In the genomic region with DNA sequence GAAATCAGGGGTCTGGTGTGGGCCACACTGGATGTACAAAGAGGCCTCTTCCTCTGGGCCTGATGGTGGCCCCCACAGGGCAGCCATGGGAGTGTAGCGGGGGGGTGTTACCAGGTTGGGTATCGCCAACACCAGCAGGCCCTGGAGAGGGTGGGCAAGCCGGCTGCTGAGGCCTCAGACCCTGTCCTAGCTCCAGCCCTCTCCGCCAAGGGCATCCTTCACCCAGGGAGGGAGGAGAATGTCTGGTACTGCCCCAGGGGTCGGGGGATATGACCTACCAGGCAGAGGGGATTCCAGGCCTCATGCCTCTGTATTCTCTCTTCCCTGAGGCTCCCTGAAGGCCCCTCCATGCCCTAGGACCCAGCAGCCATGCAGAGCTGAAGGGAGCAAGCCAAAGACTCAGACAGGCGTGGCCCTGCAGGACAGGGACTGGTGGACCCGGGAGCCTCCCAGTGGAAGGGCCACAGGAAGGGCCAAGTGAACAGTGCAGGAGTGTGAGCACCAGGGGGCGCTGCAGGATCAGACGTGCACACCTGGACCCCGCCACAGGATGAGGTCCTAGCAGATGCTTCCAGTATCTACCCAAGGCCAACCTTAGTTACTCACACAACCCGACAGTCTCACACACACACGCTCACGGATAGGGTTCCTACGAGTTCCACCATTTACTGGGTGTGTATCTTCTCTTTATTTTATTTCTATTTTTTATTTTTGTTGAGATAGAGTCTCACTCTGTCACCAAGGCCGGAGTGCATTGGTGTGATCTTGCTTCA, we compare ENCODE assay signal across 1 cellular context.
A peak's percentile ranks its signal among the peaks of the same experiment; 100 is the strongest.
TF ChIP-seq lines count a peak whose summit lies in the region.

No MANE protein-coding gene starts in this region.

TF ChIP-seq in HepG2, 621 proteins besides CTCF, POLR2A, EP300 and RAD21 (continued from another document and continues in another):
- TF ChIP-seq, protein P1, sequence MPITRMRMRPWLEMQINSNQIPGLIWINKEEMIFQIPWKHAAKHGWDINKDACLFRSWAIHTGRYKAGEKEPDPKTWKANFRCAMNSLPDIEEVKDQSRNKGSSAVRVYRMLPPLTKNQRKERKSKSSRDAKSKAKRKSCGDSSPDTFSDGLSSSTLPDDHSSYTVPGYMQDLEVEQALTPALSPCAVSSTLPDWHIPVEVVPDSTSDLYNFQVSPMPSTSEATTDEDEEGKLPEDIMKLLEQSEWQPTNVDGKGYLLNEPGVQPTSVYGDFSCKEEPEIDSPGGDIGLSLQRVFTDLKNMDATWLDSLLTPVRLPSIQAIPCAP (CRISPR knock-in tag; IDR thresholded peaks at IDR 0.05; ENCODE audit: low read depth) = no peak
- TF ChIP-seq HMGA1 (CRISPR knock-in tag; conservative IDR thresholded peaks at IDR 0.05) (no peak; the same call in 1 of the 2 replicates), ZBTB7B (CRISPR knock-in tag; IDR thresholded peaks at IDR 0.05) (peak; percentile 65; the same call in 1 of the 2 replicates), ZNF773 (CRISPR knock-in tag; IDR thresholded peaks at IDR 0.05; ENCODE audit: borderline replicate concordance) (no peak), ZNF589 (CRISPR knock-in tag; conservative IDR thresholded peaks at IDR 0.05) (no peak), IRX3 (CRISPR knock-in tag; IDR thresholded peaks at IDR 0.05; ENCODE audit: borderline replicate concordance, low read depth) (no peak), NCOA5 (CRISPR knock-in tag; IDR thresholded peaks at IDR 0.05) (no peak), ZKSCAN5 (CRISPR knock-in tag; IDR thresholded peaks at IDR 0.05) (no peak), PCBP1 (IDR thresholded peaks at IDR 0.05; ENCODE audit: borderline replicate concordance, low read depth, low read length) (no peak), RFXAP (CRISPR knock-in tag; IDR thresholded peaks at IDR 0.05; ENCODE audit: borderline replicate concordance) (no peak), PHF21A (CRISPR knock-in tag; IDR thresholded peaks at IDR 0.05) (peak; percentile 56; the same call in 1 of the 2 replicates), RBAK (CRISPR knock-in tag; IDR thresholded peaks at IDR 0.05) (no peak), ELF1 (CRISPR knock-in tag; IDR thresholded peaks at IDR 0.05) (no peak), JUND (CRISPR knock-in tag; IDR thresholded peaks at IDR 0.05) (no peak), ZBTB49 (CRISPR knock-in tag; IDR thresholded peaks at IDR 0.05; ENCODE audit: borderline replicate concordance) (no peak), AGO1 (IDR thresholded peaks at IDR 0.05; ENCODE audit: low read depth, low read length, poor library complexity, severe bottlenecking) (no peak), FOSL2 (CRISPR knock-in tag; IDR thresholded peaks at IDR 0.05) (peak; percentile 64), MBD4 (IDR thresholded peaks at IDR 0.05; ENCODE audit: borderline replicate concordance, low read length) (no peak), PITX1 (CRISPR knock-in tag; IDR thresholded peaks at IDR 0.05) (peak; percentile 67; the same call in 1 of the 2 replicates), AGO2 (optimal IDR thresholded peaks at IDR 0.05; ENCODE audit: low read depth, low read length) (no peak), CEBPG (CRISPR knock-in tag; IDR thresholded peaks at IDR 0.05) (peak; percentile 65), DRAP1 (CRISPR knock-in tag; IDR thresholded peaks at IDR 0.05) (peak; percentile 73), ZNF276 (CRISPR knock-in tag; IDR thresholded peaks at IDR 0.05; ENCODE audit: low read depth) (no peak; the same call in 1 of the 2 replicates), ZFY (CRISPR knock-in tag; IDR thresholded peaks at IDR 0.05) (peak; percentile 32; the same call in 1 of the 2 replicates), CCDC6 (CRISPR knock-in tag; IDR thresholded peaks at IDR 0.05) (no peak), XRCC5 (optimal IDR thresholded peaks at IDR 0.05; ENCODE audit: low read length) (peak; percentile 92)
- TF ChIP-seq, protein P2, sequence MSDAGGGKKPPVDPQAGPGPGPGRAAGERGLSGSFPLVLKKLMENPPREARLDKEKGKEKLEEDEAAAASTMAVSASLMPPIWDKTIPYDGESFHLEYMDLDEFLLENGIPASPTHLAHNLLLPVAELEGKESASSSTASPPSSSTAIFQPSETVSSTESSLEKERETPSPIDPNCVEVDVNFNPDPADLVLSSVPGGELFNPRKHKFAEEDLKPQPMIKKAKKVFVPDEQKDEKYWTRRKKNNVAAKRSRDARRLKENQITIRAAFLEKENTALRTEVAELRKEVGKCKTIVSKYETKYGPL (CRISPR knock-in tag; IDR thresholded peaks at IDR 0.05) = no peak
- TF ChIP-seq, protein P3, sequence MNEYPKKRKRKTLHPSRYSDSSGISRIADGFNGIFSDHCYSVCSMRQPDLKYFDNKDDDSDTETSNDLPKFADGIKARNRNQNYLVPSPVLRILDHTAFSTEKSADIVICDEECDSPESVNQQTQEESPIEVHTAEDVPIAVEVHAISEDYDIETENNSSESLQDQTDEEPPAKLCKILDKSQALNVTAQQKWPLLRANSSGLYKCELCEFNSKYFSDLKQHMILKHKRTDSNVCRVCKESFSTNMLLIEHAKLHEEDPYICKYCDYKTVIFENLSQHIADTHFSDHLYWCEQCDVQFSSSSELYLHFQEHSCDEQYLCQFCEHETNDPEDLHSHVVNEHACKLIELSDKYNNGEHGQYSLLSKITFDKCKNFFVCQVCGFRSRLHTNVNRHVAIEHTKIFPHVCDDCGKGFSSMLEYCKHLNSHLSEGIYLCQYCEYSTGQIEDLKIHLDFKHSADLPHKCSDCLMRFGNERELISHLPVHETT (CRISPR knock-in tag; conservative IDR thresholded peaks at IDR 0.05) = no peak
- TF ChIP-seq, protein P4, sequence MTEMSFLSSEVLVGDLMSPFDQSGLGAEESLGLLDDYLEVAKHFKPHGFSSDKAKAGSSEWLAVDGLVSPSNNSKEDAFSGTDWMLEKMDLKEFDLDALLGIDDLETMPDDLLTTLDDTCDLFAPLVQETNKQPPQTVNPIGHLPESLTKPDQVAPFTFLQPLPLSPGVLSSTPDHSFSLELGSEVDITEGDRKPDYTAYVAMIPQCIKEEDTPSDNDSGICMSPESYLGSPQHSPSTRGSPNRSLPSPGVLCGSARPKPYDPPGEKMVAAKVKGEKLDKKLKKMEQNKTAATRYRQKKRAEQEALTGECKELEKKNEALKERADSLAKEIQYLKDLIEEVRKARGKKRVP (CRISPR knock-in tag; IDR thresholded peaks at IDR 0.05) = no peak
- TF ChIP-seq, protein P5, sequence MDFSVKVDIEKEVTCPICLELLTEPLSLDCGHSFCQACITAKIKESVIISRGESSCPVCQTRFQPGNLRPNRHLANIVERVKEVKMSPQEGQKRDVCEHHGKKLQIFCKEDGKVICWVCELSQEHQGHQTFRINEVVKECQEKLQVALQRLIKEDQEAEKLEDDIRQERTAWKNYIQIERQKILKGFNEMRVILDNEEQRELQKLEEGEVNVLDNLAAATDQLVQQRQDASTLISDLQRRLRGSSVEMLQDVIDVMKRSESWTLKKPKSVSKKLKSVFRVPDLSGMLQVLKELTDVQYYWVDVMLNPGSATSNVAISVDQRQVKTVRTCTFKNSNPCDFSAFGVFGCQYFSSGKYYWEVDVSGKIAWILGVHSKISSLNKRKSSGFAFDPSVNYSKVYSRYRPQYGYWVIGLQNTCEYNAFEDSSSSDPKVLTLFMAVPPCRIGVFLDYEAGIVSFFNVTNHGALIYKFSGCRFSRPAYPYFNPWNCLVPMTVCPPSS (IDR thresholded peaks at IDR 0.05) = no peak
- TF ChIP-seq, protein P6, sequence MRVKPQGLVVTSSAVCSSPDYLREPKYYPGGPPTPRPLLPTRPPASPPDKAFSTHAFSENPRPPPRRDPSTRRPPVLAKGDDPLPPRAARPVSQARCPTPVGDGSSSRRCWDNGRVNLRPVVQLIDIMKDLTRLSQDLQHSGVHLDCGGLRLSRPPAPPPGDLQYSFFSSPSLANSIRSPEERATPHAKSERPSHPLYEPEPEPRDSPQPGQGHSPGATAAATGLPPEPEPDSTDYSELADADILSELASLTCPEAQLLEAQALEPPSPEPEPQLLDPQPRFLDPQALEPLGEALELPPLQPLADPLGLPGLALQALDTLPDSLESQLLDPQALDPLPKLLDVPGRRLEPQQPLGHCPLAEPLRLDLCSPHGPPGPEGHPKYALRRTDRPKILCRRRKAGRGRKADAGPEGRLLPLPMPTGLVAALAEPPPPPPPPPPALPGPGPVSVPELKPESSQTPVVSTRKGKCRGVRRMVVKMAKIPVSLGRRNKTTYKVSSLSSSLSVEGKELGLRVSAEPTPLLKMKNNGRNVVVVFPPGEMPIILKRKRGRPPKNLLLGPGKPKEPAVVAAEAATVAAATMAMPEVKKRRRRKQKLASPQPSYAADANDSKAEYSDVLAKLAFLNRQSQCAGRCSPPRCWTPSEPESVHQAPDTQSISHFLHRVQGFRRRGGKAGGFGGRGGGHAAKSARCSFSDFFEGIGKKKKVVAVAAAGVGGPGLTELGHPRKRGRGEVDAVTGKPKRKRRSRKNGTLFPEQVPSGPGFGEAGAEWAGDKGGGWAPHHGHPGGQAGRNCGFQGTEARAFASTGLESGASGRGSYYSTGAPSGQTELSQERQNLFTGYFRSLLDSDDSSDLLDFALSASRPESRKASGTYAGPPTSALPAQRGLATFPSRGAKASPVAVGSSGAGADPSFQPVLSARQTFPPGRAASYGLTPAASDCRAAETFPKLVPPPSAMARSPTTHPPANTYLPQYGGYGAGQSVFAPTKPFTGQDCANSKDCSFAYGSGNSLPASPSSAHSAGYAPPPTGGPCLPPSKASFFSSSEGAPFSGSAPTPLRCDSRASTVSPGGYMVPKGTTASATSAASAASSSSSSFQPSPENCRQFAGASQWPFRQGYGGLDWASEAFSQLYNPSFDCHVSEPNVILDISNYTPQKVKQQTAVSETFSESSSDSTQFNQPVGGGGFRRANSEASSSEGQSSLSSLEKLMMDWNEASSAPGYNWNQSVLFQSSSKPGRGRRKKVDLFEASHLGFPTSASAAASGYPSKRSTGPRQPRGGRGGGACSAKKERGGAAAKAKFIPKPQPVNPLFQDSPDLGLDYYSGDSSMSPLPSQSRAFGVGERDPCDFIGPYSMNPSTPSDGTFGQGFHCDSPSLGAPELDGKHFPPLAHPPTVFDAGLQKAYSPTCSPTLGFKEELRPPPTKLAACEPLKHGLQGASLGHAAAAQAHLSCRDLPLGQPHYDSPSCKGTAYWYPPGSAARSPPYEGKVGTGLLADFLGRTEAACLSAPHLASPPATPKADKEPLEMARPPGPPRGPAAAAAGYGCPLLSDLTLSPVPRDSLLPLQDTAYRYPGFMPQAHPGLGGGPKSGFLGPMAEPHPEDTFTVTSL (CRISPR knock-in tag; IDR thresholded peaks at IDR 0.05; ENCODE audit: borderline replicate concordance) = no peak
- TF ChIP-seq, protein P7, sequence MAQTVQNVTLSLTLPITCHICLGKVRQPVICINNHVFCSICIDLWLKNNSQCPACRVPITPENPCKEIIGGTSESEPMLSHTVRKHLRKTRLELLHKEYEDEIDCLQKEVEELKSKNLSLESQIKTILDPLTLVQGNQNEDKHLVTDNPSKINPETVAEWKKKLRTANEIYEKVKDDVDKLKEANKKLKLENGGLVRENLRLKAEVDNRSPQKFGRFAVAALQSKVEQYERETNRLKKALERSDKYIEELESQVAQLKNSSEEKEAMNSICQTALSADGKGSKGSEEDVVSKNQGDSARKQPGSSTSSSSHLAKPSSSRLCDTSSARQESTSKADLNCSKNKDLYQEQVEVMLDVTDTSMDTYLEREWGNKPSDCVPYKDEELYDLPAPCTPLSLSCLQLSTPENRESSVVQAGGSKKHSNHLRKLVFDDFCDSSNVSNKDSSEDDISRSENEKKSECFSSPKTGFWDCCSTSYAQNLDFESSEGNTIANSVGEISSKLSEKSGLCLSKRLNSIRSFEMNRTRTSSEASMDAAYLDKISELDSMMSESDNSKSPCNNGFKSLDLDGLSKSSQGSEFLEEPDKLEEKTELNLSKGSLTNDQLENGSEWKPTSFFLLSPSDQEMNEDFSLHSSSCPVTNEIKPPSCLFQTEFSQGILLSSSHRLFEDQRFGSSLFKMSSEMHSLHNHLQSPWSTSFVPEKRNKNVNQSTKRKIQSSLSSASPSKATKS (CRISPR knock-in tag; IDR thresholded peaks at IDR 0.05) = no peak
- TF ChIP-seq, protein P8, sequence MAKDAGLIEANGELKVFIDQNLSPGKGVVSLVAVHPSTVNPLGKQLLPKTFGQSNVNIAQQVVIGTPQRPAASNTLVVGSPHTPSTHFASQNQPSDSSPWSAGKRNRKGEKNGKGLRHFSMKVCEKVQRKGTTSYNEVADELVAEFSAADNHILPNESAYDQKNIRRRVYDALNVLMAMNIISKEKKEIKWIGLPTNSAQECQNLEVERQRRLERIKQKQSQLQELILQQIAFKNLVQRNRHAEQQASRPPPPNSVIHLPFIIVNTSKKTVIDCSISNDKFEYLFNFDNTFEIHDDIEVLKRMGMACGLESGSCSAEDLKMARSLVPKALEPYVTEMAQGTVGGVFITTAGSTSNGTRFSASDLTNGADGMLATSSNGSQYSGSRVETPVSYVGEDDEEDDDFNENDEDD (CRISPR knock-in tag; IDR thresholded peaks at IDR 0.05; ENCODE audit: borderline replicate concordance) = peak; percentile 43; the same call in 1 of the 2 replicates
